Comparison of ENCODE assay signal across 17 cellular contexts in the genomic region with DNA sequence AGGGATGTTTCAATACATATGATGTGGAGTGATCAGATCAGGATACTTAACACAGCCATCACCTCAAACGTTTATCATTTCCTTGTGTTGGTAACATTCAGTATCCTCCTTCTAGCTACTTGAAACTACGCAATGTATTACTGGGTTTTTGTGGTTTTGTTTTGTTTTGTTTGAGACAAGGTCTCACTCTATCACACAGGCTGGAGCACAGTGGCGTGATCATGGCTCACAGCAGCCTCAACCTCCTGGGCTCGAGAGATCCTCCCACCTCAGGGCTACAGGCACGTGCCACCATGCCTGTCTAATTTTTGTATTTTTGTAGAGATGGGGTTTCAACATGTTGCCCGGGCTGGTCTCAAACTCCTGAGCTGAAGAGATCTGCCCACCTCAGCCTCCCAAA.
"Had no signal": no experiment of that assay in that cellular context is flagged by ENCODE, and none has a peak within 500 bp of the region (broad histone marks: within the 10 kb centered on the region; RNA-seq: fewer than 3 reads in every experiment).

No MANE protein-coding gene starts in this region.

- DNase-seq: KBM-7, MV-4-11, NCI-H1048, NCI-H1105, NCI-H1436 treated with DMSO at 0.1 percent for 48 hours, NCI-H1694, NCI-H187 treated with DMSO at 0.1 percent for 48 hours, NCI-H2029 treated with DMSO at 0.1 percent for 48 hours, NCI-H2171 treated with DMSO at 0.1 percent for 48 hours, NCI-H345, NCI-H510A treated with DMSO at 0.1 percent for 48 hours, NCI-H526 treated with DMSO at 0.1 percent for 48 hours, NCI-H748 treated with DMSO at 0.1 percent for 48 hours, Right ventricle myocardium superior, RPMI8226, SIG-M5 had no signal

- H3K27ac Mint-ChIP-seq: IgD-negative memory B cell had no signal

- H3K4me1 Mint-ChIP-seq: IgD-negative memory B cell had no signal

- H3K4me3 Mint-ChIP-seq: IgD-negative memory B cell had no signal

- H3K36me3 Mint-ChIP-seq: IgD-negative memory B cell had no signal
